In the genomic region with DNA sequence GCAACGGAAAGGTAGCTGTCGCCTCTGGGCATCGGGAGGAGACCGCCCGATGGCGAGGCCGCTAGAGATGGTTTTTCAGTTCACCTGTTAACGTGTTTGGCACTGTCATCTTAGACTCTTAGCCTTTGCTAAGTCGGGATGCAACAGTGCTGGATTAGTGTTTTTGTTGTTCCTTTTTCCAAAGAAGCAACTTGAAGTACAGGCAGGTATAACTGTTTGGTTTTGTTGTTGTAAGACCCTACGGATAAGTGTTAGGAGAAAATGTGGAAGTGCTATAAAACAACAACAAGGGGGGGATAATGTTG, we compare ENCODE assay signal across 8 cellular contexts. TPM values are rescaled to one million over a fixed set of nuclear protein-coding genes. Genes with fewer than 3 reads are reported as not detected.
DNase-seq lines count a peak whose midpoint lies in the region; ATAC-seq and TF ChIP-seq lines count a peak whose summit lies in the region.

No MANE protein-coding gene starts in this region.

- H3K9ac ChIP-seq in neuronal stem cell (ENCODE audit: low read depth, low read length, poor library complexity) = peak overlapping the region; percentile 79

- H2BK15ac ChIP-seq in neuronal stem cell (ENCODE audit: low read length) = no peak overlapping the region

- no peaks in the 10 kb centered on the region for H3K79me1 ChIP-seq in neuronal stem cell (ENCODE audit: low read depth, low read length)

- no peak overlapping the region for H4K8ac ChIP-seq in neuronal stem cell (ENCODE audit: low read depth, low read length)

- peak overlapping the region; percentile 72 for H3K4me2 ChIP-seq in neuronal stem cell (ENCODE audit: insufficient read depth, low read length, poor library complexity, severe bottlenecking)

- H3K27ac ChIP-seq in RWPE1 = peak overlapping the region; percentile 99
- peak overlapping the region; percentile 90 for H3K27ac ChIP-seq in epithelial cell of prostate
- H3K27ac ChIP-seq in neuronal stem cell (replicated peaks; ENCODE audit: low read length) = peak overlapping the region; percentile 99

- ATAC-seq in HG02870 (IDR thresholded peaks at IDR 0.05; ENCODE audit: unreplicated experiment) = peak; percentile 19

- DNase-seq in stimulated activated CD4-positive, alpha-beta T cell treated with anti-CD3 and anti-CD28 coated beads, Interleukin-4, amount 100 ng/mL, for 1 hour = peak; percentile 27
- no peak for DNase-seq in stimulated activated CD4-positive, alpha-beta T cell treated with anti-CD3 and anti-CD28 coated beads, Interleukin-12 subunit alpha, Interleukin-12 subunit beta, amount 100 ng/mL, for 4 hours
- DNase-seq in RWPE1 (ENCODE audit: low spot score) = no peak
- no peak for DNase-seq in epithelial cell of prostate (ENCODE audit: low read depth, low spot score)
- DNase-seq in neuronal stem cell (ENCODE audit: low spot score) = no peak
- DNase-seq in DMS53 (lab: John Stamatoyannopoulos, UW) = no peak
- DNase-seq in activated CD8-positive, alpha-beta memory T cell treated with anti-CD3 and anti-CD28 coated beads, Interleukin-2, amount 50 U/mL, for 48 hours = no peak

- no peak overlapping the region for H3K4ac ChIP-seq in neuronal stem cell (ENCODE audit: low read length)

- H2BK5ac ChIP-seq in neuronal stem cell (ENCODE audit: low read length) = peak overlapping the region; percentile 14

- WGBS in neuronal stem cell (ENCODE audit: extremely low coverage in 2 of 2, insufficient read length in 2 of 2, insufficient replicate concordance in 1 of 2), 2 donors = no CpG with 5 or more reads among the region's 10 CpGs

- peak overlapping the region; percentile 97 for H2AFZ ChIP-seq in neuronal stem cell (ENCODE audit: low read length)

- peak overlapping the region; percentile 73 for H3K18ac ChIP-seq in neuronal stem cell (ENCODE audit: low read length)

- no peaks in the 10 kb centered on the region for H3K27me3 ChIP-seq in neuronal stem cell (ENCODE audit: control insufficient read depth in 3 of 3, insufficient read depth in 3 of 3, low read depth in 1 of 3, low read length in 3 of 3)

- no peak for TF ChIP-seq CTCF in RWPE1 (conservative IDR thresholded peaks at IDR 0.05; ENCODE audit: low read depth)

- H2BK12ac ChIP-seq in neuronal stem cell (ENCODE audit: low read length) = no peak overlapping the region

- POLR2A ChIA-PET in RWPE1 (lab: Yijun Ruan, JAX; ENCODE audit: low non-redundant PET) = no interaction called here

- no peak overlapping the region for H4K91ac ChIP-seq in neuronal stem cell (ENCODE audit: low read depth, low read length, poor library complexity)

- CTCF ChIA-PET in RWPE1 (lab: Yijun Ruan, JAX) = interaction anchor here (0.5 kb wide), 1 partner anchor 569 kb away, joined by 3 read pairs; no protein-coding TSS in a partner anchor

- no peaks in the 10 kb centered on the region for H3K9me3 ChIP-seq in neuronal stem cell (replicated peaks in 1 of 2; ENCODE audit: control insufficient read depth in 2 of 2, insufficient read depth in 1 of 2, low read depth in 1 of 2, low read length in 2 of 2)

- H2AK5ac ChIP-seq in neuronal stem cell (ENCODE audit: low read depth, low read length) = no peak overlapping the region

- H3K23ac ChIP-seq in neuronal stem cell (ENCODE audit: low read depth, low read length, poor library complexity) = no peak overlapping the region

- peak overlapping the region; percentile 80 to 85 for H3K4me3 ChIP-seq in neuronal stem cell (ENCODE audit: low read length in 2 of 2)

- peaks cover 0 to 5% of the 10 kb centered on the region in 2 donors for H3K4me1 ChIP-seq in neuronal stem cell (ENCODE audit: control insufficient read depth in 2 of 2, insufficient read depth in 1 of 2, low read depth in 1 of 2, low read length in 2 of 2)

- H3K14ac ChIP-seq in neuronal stem cell (ENCODE audit: low read length) = no peak overlapping the region

- H2BK120ac ChIP-seq in neuronal stem cell (ENCODE audit: low read depth, low read length) = no peak overlapping the region

- H3K36me3 ChIP-seq in neuronal stem cell (replicated peaks in 1 of 2; ENCODE audit: control insufficient read depth in 2 of 2, insufficient read depth in 2 of 2, low read length in 2 of 2) = no peaks in the 10 kb centered on the region

RNA-seq across cellular contexts. Expression of gene MANEA, which starts 0.7 kb away (rescaled TPM):
- polyA plus RNA-seq in neuronal stem cell (2013, experiment 1 of 2) = 12.0 TPM
- 12.5 TPM for polyA plus RNA-seq in neuronal stem cell (2013, experiment 2 of 2)
